ENCODE assay signal across 1 cellular context in genomic region chr14:103653802-103654201, GRCh38.
TF ChIP-seq lines count a peak whose summit lies in the region.

No MANE protein-coding gene starts in this region.

TF ChIP-seq in SK-N-SH treated with all-trans-retinoic acid at 6 μM for 48 hours, 23 proteins besides CTCF, POLR2A, EP300 and RAD21 (continued from another document):
- TF ChIP-seq, protein P1, sequence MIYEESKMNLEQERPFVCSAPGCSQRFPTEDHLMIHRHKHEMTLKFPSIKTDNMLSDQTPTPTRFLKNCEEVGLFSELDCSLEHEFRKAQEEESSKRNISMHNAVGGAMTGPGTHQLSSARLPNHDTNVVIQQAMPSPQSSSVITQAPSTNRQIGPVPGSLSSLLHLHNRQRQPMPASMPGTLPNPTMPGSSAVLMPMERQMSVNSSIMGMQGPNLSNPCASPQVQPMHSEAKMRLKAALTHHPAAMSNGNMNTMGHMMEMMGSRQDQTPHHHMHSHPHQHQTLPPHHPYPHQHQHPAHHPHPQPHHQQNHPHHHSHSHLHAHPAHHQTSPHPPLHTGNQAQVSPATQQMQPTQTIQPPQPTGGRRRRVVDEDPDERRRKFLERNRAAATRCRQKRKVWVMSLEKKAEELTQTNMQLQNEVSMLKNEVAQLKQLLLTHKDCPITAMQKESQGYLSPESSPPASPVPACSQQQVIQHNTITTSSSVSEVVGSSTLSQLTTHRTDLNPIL (CRISPR knock-in tag; IDR thresholded peaks at IDR 0.05; ENCODE audit: low read depth) = no peak
- TF ChIP-seq, protein P2, sequence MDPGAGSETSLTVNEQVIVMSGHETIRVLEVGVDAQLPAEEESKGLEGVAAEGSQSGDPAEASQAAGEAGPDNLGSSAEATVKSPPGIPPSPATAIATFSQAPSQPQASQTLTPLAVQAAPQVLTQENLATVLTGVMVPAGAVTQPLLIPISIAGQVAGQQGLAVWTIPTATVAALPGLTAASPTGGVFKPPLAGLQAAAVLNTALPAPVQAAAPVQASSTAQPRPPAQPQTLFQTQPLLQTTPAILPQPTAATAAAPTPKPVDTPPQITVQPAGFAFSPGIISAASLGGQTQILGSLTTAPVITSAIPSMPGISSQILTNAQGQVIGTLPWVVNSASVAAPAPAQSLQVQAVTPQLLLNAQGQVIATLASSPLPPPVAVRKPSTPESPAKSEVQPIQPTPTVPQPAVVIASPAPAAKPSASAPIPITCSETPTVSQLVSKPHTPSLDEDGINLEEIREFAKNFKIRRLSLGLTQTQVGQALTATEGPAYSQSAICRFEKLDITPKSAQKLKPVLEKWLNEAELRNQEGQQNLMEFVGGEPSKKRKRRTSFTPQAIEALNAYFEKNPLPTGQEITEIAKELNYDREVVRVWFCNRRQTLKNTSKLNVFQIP (CRISPR knock-in tag; IDR thresholded peaks at IDR 0.05; ENCODE audit: borderline replicate concordance, low read depth) = no peak
TF ChIP-seq in SK-N-SH treated with all-trans-retinoic acid at 6 μM for 48 hours: peak in this region for 0.
